In the genomic region with DNA sequence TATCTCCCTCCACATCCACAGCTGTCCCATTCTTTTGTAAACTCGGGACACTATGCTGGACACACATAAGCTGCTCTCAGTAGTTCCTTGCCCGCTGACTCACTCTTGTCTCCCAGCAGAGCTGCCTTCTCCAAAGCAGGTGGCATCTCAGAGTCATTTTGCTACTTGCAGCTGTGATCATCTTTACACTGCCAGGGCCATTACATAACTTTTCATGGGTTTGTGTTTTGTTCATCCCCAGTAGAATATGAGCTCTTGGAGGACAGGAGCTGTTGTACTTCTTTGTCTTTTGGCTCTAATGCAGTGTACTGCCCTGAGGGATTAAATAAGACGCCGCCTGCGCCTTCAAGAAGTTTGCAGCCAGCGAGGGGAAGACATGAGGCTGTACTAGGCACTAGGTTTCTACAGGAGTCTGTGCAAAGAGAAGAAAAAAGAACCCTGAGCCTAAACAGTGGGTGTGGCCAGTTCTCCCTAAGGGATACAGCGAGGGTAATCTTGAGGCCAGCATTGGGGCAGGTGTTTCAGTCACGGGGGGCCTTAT, we compare ENCODE assay signal across 12 cellular contexts. TPM values are rescaled to one million over a fixed set of nuclear protein-coding genes. Genes with fewer than 3 reads are reported as not detected.
DNase-seq lines count a peak whose midpoint lies in the region; ATAC-seq and TF ChIP-seq lines count a peak whose summit lies in the region.
"Had no signal": no experiment of that assay in that cellular context is flagged by ENCODE, and none has a peak within 500 bp of the region (broad histone marks: within the 10 kb centered on the region; RNA-seq: fewer than 3 reads in every experiment).

No MANE protein-coding gene starts in this region.

- no peaks in the 10 kb centered on the region for H3F3A ChIP-seq in neural progenitor cell (ENCODE audit: low read depth)

- H3K36me3 Mint-ChIP-seq in nephron progenitor cell (ENCODE audit: low read depth) (peaks cover 67% of the 10 kb centered on the region), neural progenitor cell (peaks cover 34% of the 10 kb centered on the region)

- H3K27me3 ChIP-seq in right atrium auricular region (no peaks in the 10 kb centered on the region), neural progenitor cell (no peaks in the 10 kb centered on the region)

- peaks cover 4% of the 10 kb centered on the region for H4K20me1 ChIP-seq in neural progenitor cell (ENCODE audit: low read depth)

- H2AFZ ChIP-seq in neural progenitor cell (replicated peaks) = no peak overlapping the region

- ATAC-seq in GM18520 (IDR thresholded peaks at IDR 0.05; ENCODE audit: unreplicated experiment) (peak; percentile 57), GM21786 (IDR thresholded peaks at IDR 0.05; ENCODE audit: unreplicated experiment) (peak; percentile 62), HG03558 (IDR thresholded peaks at IDR 0.05; ENCODE audit: extremely low read depth, unreplicated experiment) (peak; percentile 37)
- ATAC-seq: HCT116, WTC11 had no signal

- H3K36me3 ChIP-seq in right atrium auricular region (peaks cover 6% of the 10 kb centered on the region), neural progenitor cell (no peaks in the 10 kb centered on the region)

- no peak overlapping the region for H3K4me2 ChIP-seq in neural progenitor cell

- in situ Hi-C loops in GM13977 (cut with MboI; ENCODE audit: low pct_unique_long_range_greater_than_20kb, low sequenced_read_pairs, unreplicated experiment) = no loop called here

- DNase-seq in nephron progenitor cell (no peak), right atrium auricular region (ENCODE audit: low spot score) (no peak), neural progenitor cell (ENCODE audit: low spot score) (no peak), GM13977 (ENCODE audit: low spot score) (no peak)
- no peak for DNase-seq in stimulated activated CD4-positive, alpha-beta T cell treated with anti-CD3 and anti-CD28 coated beads, Interleukin-1b, Interleukin-23, amount 100 ng/mL, for 48 hours
- DNase-seq: NCI-H1092 treated with DMSO at 0.1 percent for 48 hours had no signal

- no peak overlapping the region for H3K9ac ChIP-seq in neural progenitor cell

- H3K9me3 Mint-ChIP-seq in nephron progenitor cell = no peaks in the 10 kb centered on the region
- H3K9me3 Mint-ChIP-seq in neural progenitor cell = no peaks in the 10 kb centered on the region
- H3K9me3 Mint-ChIP-seq: WTC11 had no signal

- H3K27ac ChIP-seq in right atrium auricular region (no peak overlapping the region), neural progenitor cell (no peak overlapping the region)

- no peaks in the 10 kb centered on the region for H3K79me2 ChIP-seq in neural progenitor cell (ENCODE audit: low read depth)

- no peak overlapping the region for H3K4me3 Mint-ChIP-seq in nephron progenitor cell
- no peak overlapping the region for H3K4me3 Mint-ChIP-seq in neural progenitor cell
- H3K4me3 Mint-ChIP-seq: WTC11 had no signal

- H3K4me1 Mint-ChIP-seq in nephron progenitor cell (peaks cover 75% of the 10 kb centered on the region), neural progenitor cell (peaks cover 11% of the 10 kb centered on the region)
- H3K4me1 Mint-ChIP-seq: WTC11 had no signal

- H3K27ac Mint-ChIP-seq in nephron progenitor cell (peak overlapping the region; percentile 16), neural progenitor cell (no peak overlapping the region)
- H3K27ac Mint-ChIP-seq: WTC11 had no signal

- no peak for TF ChIP-seq CTCF in nephron progenitor cell (IDR thresholded peaks at IDR 0.05)
- no peak for TF ChIP-seq CTCF in right atrium auricular region (IDR thresholded peaks at IDR 0.05)
- TF ChIP-seq CTCF in neural progenitor cell (IDR thresholded peaks at IDR 0.05) = no peak
- no peak for TF ChIP-seq CTCF in GM13977 (IDR thresholded peaks at IDR 0.05; ENCODE audit: extremely low read depth, insufficient read depth, missing control alignments)

- H3K4me3 ChIP-seq in right atrium auricular region (no peak overlapping the region), neural progenitor cell (no peak overlapping the region)

- H3K4me1 ChIP-seq in right atrium auricular region = no peaks in the 10 kb centered on the region
- no peaks in the 10 kb centered on the region for H3K4me1 ChIP-seq in neural progenitor cell

- no peaks in the 10 kb centered on the region for H3K9me3 ChIP-seq in right atrium auricular region
- H3K9me3 ChIP-seq in neural progenitor cell (ENCODE audit: low read depth) = no peaks in the 10 kb centered on the region

- peaks cover 6% of the 10 kb centered on the region for H3K27me3 Mint-ChIP-seq in nephron progenitor cell (ENCODE audit: low read depth, poor library complexity)
- peaks cover 3% of the 10 kb centered on the region for H3K27me3 Mint-ChIP-seq in neural progenitor cell (ENCODE audit: insufficient read depth, low read depth)

RNA-seq across cellular contexts. Expression of a gene that starts 40.8 kb away (rescaled TPM):
- total RNA-seq in right atrium auricular region (10 to 100 TPM in 1 of 2 donors, 1 to 10 TPM in 1; 7.6 to 13.3 TPM), neural progenitor cell (ENCODE audit: low replicate concordance) (not detected in 2 replicates)
- total RNA-seq: renal cortical epithelial cell had no signal
